ENCODE assay signal across 8 cellular contexts in genomic region chr7:1086588-1087461, GRCh38. TPM values are rescaled to one million over a fixed set of nuclear protein-coding genes. Genes with fewer than 3 reads are reported as not detected.
DNase-seq lines count a peak whose midpoint lies in the region; ATAC-seq and TF ChIP-seq lines count a peak whose summit lies in the region.

No MANE protein-coding gene starts in this region.

- H3K36me3 ChIP-seq in right lobe of liver, result peaks cover 0 to 3% (median 0%) of the 10 kb centered on the region in 4 donors

- peaks cover 0 to 20% (median 9%) of the 10 kb centered on the region in 4 donors for H3K4me1 ChIP-seq in right lobe of liver

- peak overlapping the region; percentile 30 to 57 (median 54) for H3K4me3 ChIP-seq in right lobe of liver

- H3K9me3 ChIP-seq in right lobe of liver, result no peaks in the 10 kb centered on the region

- TF ChIP-seq POLR2A in right lobe of liver (IDR thresholded peaks at IDR 0.05), result no peak

- 3% methylated on average over 24 of the region's 45 CpGs for WGBS in right lobe of liver (ENCODE audit: insufficient coverage, low coverage, low lambda C conversion rate, missing lambda C conversion rate)

- no peak overlapping the region for H3K27ac ChIP-seq in right lobe of liver

- H3K27me3 ChIP-seq in right lobe of liver, result no peaks in the 10 kb centered on the region

- intact Hi-C loops in right lobe of liver (cut with DNase I), result loop anchor here in 1 of 2 donors (5.0 kb wide), 1 partner anchor 35 kb away; no protein-coding TSS in a partner anchor

- ATAC-seq in HG02571 (IDR thresholded peaks at IDR 0.05; ENCODE audit: unreplicated experiment) (peak; percentile 75), right lobe of liver (peak; percentile 67 to 75 (median 72))

- in situ Hi-C loops in GM13977 (cut with MboI; ENCODE audit: low pct_unique_long_range_greater_than_20kb, low sequenced_read_pairs, unreplicated experiment), result loop anchor here (10.0 kb wide), 1 partner anchor 48 kb away; a partner anchor contains a TSS

- TF ChIP-seq CTCF in GM13977 (IDR thresholded peaks at IDR 0.05; ENCODE audit: extremely low read depth, insufficient read depth, missing control alignments), result peak; percentile 88
- peak; percentile 89 to 99 (median 98) for TF ChIP-seq CTCF in right lobe of liver (IDR thresholded peaks at IDR 0.05)

- peak; percentile 94 for DNase-seq in GM13977 (ENCODE audit: low spot score)
- peak; percentile 65 for DNase-seq in NCI-H1092 treated with DMSO at 0.1 percent for 48 hours (lab: John Stamatoyannopoulos, UW)
- peak; percentile 70 for DNase-seq in activated CD4-positive, alpha-beta T cell treated with anti-CD3 and anti-CD28 coated beads, Interleukin-2, amount 50 U/mL, for 1 hour
- DNase-seq in dermis blood vessel endothelial cell, result peak; percentile 82
- peak; percentile 81 to 84 (median 82) for DNase-seq in right lobe of liver
- DNase-seq in stimulated activated CD4-positive, alpha-beta T cell treated with anti-CD3 and anti-CD28 coated beads, TNF-alpha, amount 100 ng/mL, for 24 hours (ENCODE audit: low read depth in 3 of 3), result peak; percentile 47 to 68 (median 53)
- no peak for DNase-seq in NCI-H187 treated with DMSO at 0.1 percent for 48 hours (lab: John Stamatoyannopoulos, UW)

RNA-seq across cellular contexts. Expression of gene GPER1, which starts 1.1 kb away (rescaled TPM):
- total RNA-seq in dermis blood vessel endothelial cell, result 1.0 and 2.0 TPM in 2 replicates
- total RNA-seq in right lobe of liver, result 10 to 100 TPM in 4 of 6 experiments, 1 to 10 TPM in 2; 7.0 to 26.4 (median 11.9) TPM

RNA-seq across cellular contexts. Expression of gene GPR146, which starts 42.5 kb away (rescaled TPM):
- total RNA-seq in dermis blood vessel endothelial cell, result 64.5 and 69.9 TPM in 2 replicates
- 10 to 100 TPM; 13.3 to 45.3 (median 22.8) TPM for total RNA-seq in right lobe of liver
